Comparison of ENCODE assay signal across 10 cellular contexts in the genomic region with DNA sequence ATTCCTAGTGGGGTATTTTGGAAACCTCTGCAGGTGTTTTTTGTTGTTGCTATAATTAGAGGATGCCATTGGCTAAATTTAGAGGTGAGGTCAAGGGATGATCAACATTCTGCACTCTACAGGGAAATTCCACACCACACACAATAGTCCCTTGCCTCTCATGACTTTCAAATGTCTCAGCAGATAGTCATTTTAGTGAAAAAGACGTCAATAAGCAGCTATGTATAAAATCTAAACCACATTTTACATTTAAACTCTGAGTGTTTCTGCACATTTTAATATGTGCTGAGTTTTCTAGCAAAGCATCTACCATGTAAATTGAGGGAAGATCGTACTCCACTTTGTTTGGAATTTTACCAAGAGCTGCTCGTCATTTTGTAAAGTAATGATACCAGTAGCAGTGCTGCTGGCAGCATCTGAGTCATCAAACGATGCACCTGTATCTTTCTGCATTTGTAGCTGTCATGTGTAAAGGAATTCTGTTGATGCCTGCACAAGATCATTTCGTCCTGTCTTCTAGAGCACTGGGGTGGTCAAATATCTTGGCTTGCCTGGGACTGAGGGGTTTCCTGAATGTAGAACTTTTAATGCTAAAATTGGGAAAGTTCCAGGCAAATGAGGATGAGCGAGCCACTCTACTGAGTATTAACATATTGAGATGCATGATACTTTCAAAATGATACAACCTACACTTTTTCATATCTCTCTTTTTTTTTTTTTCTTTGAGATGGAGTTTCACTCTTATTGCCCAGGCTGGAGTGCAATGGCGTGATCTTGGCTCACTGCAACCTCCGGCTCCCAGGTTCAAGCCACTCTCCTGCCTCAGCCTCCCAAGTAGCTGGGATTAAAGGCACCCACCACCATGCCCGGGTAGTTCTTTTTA.
DNase-seq lines count a peak whose midpoint lies in the region; ATAC-seq and TF ChIP-seq lines count a peak whose summit lies in the region.
"Had no signal": no experiment of that assay in that cellular context is flagged by ENCODE, and none has a peak within 500 bp of the region (broad histone marks: within the 10 kb centered on the region; RNA-seq: fewer than 3 reads in every experiment).

No MANE protein-coding gene starts in this region.

- H3K27me3 ChIP-seq in GM06990 (replicated peaks; ENCODE audit: control insufficient read depth, insufficient read depth, low read length): no peaks in the 10 kb centered on the region
- H3K27me3 ChIP-seq in dorsolateral prefrontal cortex: no peaks in the 10 kb centered on the region

- TF ChIP-seq CTCF in GM06990 (IDR thresholded peaks at IDR 0.05; ENCODE audit: insufficient read depth, low read length, poor library complexity, severe bottlenecking): no peak
- TF ChIP-seq CTCF in dorsolateral prefrontal cortex (IDR thresholded peaks at IDR 0.05 in 54 of 56, conservative IDR thresholded peaks at IDR 0.05 in 2 of 56; ENCODE audit: low read depth in 1 of 56, partially characterized antibody in 56 of 56): no peak

- H3K36me3 ChIP-seq in GM06990 (ENCODE audit: control insufficient read depth, insufficient read depth, low read length): no peaks in the 10 kb centered on the region

- H3K4me3 ChIP-seq in GM06990 (replicated peaks; ENCODE audit: low read depth, low read length) (peak overlapping the region; percentile 28), dorsolateral prefrontal cortex (no peak overlapping the region)
- H3K4me3 ChIP-seq: lung had no signal

- H3K27ac ChIP-seq in dorsolateral prefrontal cortex: peak overlapping the region in 1 of 59 donors; percentile 21
- H3K27ac ChIP-seq: HL-60 had no signal

- intact Hi-C loops in dorsolateral prefrontal cortex (cut with DNase I): no loop called here

- ATAC-seq in GM19452 (IDR thresholded peaks at IDR 0.05; ENCODE audit: unreplicated experiment) (peak; percentile 54), HG03103 (IDR thresholded peaks at IDR 0.05; ENCODE audit: low read depth, unreplicated experiment) (peak; percentile 53)

- DNase-seq in GM06990 (ENCODE audit: extremely low read depth, insufficient read length): peak; percentile 68
- DNase-seq in glomerular visceral epithelial cell (ENCODE audit: extremely low spot score): peak; percentile 56
- DNase-seq in D341Med (ENCODE audit: low spot score): no peak
- DNase-seq in dorsolateral prefrontal cortex: no peak
- DNase-seq in medulla oblongata (ENCODE audit: extremely low spot score): no peak
- DNase-seq in DMS114 treated with DMSO at 0.1 percent for 48 hours (lab: John Stamatoyannopoulos, UW; ENCODE audit: unreplicated experiment): no peak

Comparison
In these comparisons a context has a peak if more than half of its experiments do, and no peak if none do; other contexts are left out.
1. DNase-seq: peak in GM06990 (single experiment) and glomerular visceral epithelial cell (single experiment); none in D341Med (single experiment), dorsolateral prefrontal cortex (0 of 10), medulla oblongata (single experiment) and DMS114 treated with DMSO at 0.1 percent for 48 hours (single experiment).